ENCODE assay signal across 19 cellular contexts in genomic region chrX:113058634-113059033, GRCh38.
A peak's percentile ranks its signal among the peaks of the same experiment; 100 is the strongest.
DNase-seq lines count a peak whose midpoint lies in the region; FAIRE-seq and TF ChIP-seq lines count a peak whose summit lies in the region.
"Had no signal": no experiment of that assay in that cellular context is flagged by ENCODE, and none has a peak within 500 bp of the region (broad histone marks: within the 10 kb centered on the region; RNA-seq: fewer than 3 reads in every experiment).

No MANE protein-coding gene starts in this region.

- no peak overlapping the region for H3K4me3 ChIP-seq in bronchial epithelial cell (ENCODE audit: low read depth, low read length)
- H3K4me3 ChIP-seq in coronary artery: no peak overlapping the region
- H3K4me3 ChIP-seq: BLaER1 treated with 17β-estradiol and CSF1 and Interleukin-3, amounts not matched to agents 10 nM and 100 nM had no signal

- no peaks in the 10 kb centered on the region for H3K36me3 ChIP-seq in bronchial epithelial cell (ENCODE audit: control insufficient read depth, insufficient read depth, low read length)
- H3K36me3 ChIP-seq: BLaER1 treated with 17β-estradiol and CSF1 and Interleukin-3, amounts not matched to agents 10 nM and 100 nM had no signal

- DNase-seq in ELR (ENCODE audit: low read depth) (peak; percentile 0), H4 (ENCODE audit: low spot score) (peak; percentile 57), SW480 (ENCODE audit: low spot score) (peak; percentile 2), bronchial epithelial cell (ENCODE audit: low read depth) (no peak), GM10266 (ENCODE audit: extremely low spot score) (no peak), coronary artery (ENCODE audit: low spot score) (no peak), G401 (ENCODE audit: low spot score) (no peak)
- no peak for DNase-seq in activated naive CD8-positive, alpha-beta T cell treated with anti-CD3 and anti-CD28 coated beads for 36 hours
- DNase-seq: CD8-positive, alpha-beta memory T cell; NCI-H187 treated with DMSO at 0.1 percent for 48 hours; NCI-H2227 treated with DMSO at 0.1 percent for 48 hours; NCI-H524; NCI-H82; OCI-M1; SHP77; SK-N-SH; T-cell had no signal

- H3K27me3 Mint-ChIP-seq in activated naive CD8-positive, alpha-beta T cell treated with anti-CD3 and anti-CD28 coated beads for 36 hours: no peaks in the 10 kb centered on the region
- H3K27me3 Mint-ChIP-seq: CD8-positive, alpha-beta memory T cell; T-cell had no signal

- no peak overlapping the region for H3K27ac Mint-ChIP-seq in activated naive CD8-positive, alpha-beta T cell treated with anti-CD3 and anti-CD28 coated beads for 36 hours
- H3K27ac Mint-ChIP-seq: CD8-positive, alpha-beta memory T cell; T-cell had no signal

- H3K27ac ChIP-seq in coronary artery: no peak overlapping the region
- H3K27ac ChIP-seq: BLaER1 treated with 17β-estradiol and CSF1 and Interleukin-3, amounts not matched to agents 10 nM and 100 nM had no signal

- H3K36me3 Mint-ChIP-seq in activated naive CD8-positive, alpha-beta T cell treated with anti-CD3 and anti-CD28 coated beads for 36 hours: no peaks in the 10 kb centered on the region
- H3K36me3 Mint-ChIP-seq: CD8-positive, alpha-beta memory T cell; T-cell had no signal

- no peaks in the 10 kb centered on the region for H3K4me1 Mint-ChIP-seq in activated naive CD8-positive, alpha-beta T cell treated with anti-CD3 and anti-CD28 coated beads for 36 hours
- H3K4me1 Mint-ChIP-seq: CD8-positive, alpha-beta memory T cell; T-cell had no signal

- TF ChIP-seq CTCF in bronchial epithelial cell (IDR thresholded peaks at IDR 0.05; ENCODE audit: insufficient read depth, low read length, severe bottlenecking) (no peak), GM10266 (IDR thresholded peaks at IDR 0.05; ENCODE audit: control insufficient read depth, insufficient read depth, low read depth, missing control alignments) (no peak), coronary artery (IDR thresholded peaks at IDR 0.05) (no peak)

- H3K9me3 Mint-ChIP-seq in activated naive CD8-positive, alpha-beta T cell treated with anti-CD3 and anti-CD28 coated beads for 36 hours: peaks cover 2% of the 10 kb centered on the region

- no peak overlapping the region for H3K4me3 Mint-ChIP-seq in activated naive CD8-positive, alpha-beta T cell treated with anti-CD3 and anti-CD28 coated beads for 36 hours
- H3K4me3 Mint-ChIP-seq: CD8-positive, alpha-beta memory T cell; T-cell had no signal

- peak; percentile 80 for FAIRE-seq in bronchial epithelial cell (lab: Jason Lieb, UNC)
- FAIRE-seq: H54 had no signal

- H3K27me3 ChIP-seq in bronchial epithelial cell (ENCODE audit: control insufficient read depth, insufficient read depth, low read length): no peaks in the 10 kb centered on the region

- in situ Hi-C loops in G401 (cut with HindIII; ENCODE audit: low sequenced_read_pairs): no loop called here

Comparison
In these comparisons a context has a peak if more than half of its experiments do, and no peak if none do; other contexts are left out.
1. DNase-seq: peak in ELR (single experiment), H4 (single experiment) and SW480 (single experiment); none in bronchial epithelial cell (single experiment), GM10266 (single experiment), coronary artery (single experiment), activated naive CD8-positive, alpha-beta T cell treated with anti-CD3 and anti-CD28 coated beads for 36 hours (single experiment) and G401 (single experiment).